Comparison of ENCODE assay signal across 8 cellular contexts in the genomic region with DNA sequence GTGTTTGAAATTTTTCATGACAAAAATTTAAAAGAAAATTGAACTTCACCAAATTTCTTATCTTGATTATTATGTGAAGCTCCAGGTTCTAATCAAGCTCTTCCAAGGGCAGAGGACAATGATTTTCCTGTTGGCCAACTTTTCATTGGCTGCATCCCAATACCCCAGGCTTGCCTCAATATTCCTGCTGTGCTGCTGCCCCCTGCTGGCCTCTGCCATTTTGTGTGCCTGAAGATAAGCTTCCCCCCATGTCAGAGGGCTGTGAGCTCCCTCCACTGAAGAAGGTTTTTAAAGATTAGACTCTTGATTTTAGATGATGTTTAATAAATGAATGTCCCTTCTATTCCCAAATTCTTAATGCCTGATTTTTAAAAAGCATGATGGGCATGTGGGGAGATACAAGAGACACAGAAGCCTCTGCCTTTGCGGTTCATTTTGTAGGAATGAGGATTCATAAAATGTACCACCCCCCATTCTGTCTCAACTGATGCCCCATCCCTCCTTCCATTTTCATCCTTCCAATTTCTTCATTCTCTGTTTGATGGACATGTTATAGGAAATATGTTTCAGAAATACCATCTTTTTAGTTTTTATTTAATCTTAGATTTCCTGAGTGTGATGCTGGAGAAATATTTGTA.
A peak's percentile ranks its signal among the peaks of the same experiment; 100 is the strongest.
DNase-seq lines count a peak whose midpoint lies in the region; ATAC-seq and TF ChIP-seq lines count a peak whose summit lies in the region.

No MANE protein-coding gene starts in this region.

- H3K27me3 ChIP-seq in WERI-Rb-1 (ENCODE audit: insufficient read depth, low read depth, severe bottlenecking) = no peaks in the 10 kb centered on the region
- no peaks in the 10 kb centered on the region for H3K27me3 ChIP-seq in right lobe of liver

- DNase-seq in activated CD4-positive, CD25-positive, alpha-beta regulatory T cell treated with anti-CD3 and anti-CD28 coated beads, Interleukin-2, amount 50 U/mL, for 16 hours (ENCODE audit: low read depth, low spot score) = peak; percentile 5
- DNase-seq in NCI-H128 (lab: John Stamatoyannopoulos, UW; ENCODE audit: unreplicated experiment) (peak; percentile 24), WERI-Rb-1 (peak; percentile 85), dedifferentiated amniotic fluid mesenchymal stem cell (ENCODE audit: extremely low spot score) (peak; percentile 71), right lobe of liver (peak; percentile 63 to 66 (median 66))
- peak; percentile 36 for DNase-seq in stimulated activated CD8-positive, alpha-beta memory T cell treated with anti-CD3 and anti-CD28 coated beads, Interleukin-4, amount 100 ng/mL, for 24 hours (ENCODE audit: low read depth)

- H3K36me3 ChIP-seq in WERI-Rb-1 = no peaks in the 10 kb centered on the region
- H3K36me3 ChIP-seq in right lobe of liver = no peaks in the 10 kb centered on the region

- H3K4me1 ChIP-seq in right lobe of liver = no peaks in the 10 kb centered on the region

- H3K4me3 ChIP-seq in WERI-Rb-1 (ENCODE audit: low read depth, low read length) (no peak overlapping the region), right lobe of liver (no peak overlapping the region)

- TF ChIP-seq CTCF in WERI-Rb-1 (IDR thresholded peaks at IDR 0.05; ENCODE audit: low read depth, low read length) = peak; percentile 77
- peak; percentile 39 to 69 (median 52) for TF ChIP-seq CTCF in right lobe of liver (IDR thresholded peaks at IDR 0.05)

- 71% methylated on average over 1 of the region's 1 CpG for WGBS in right lobe of liver (ENCODE audit: insufficient coverage, low coverage, low lambda C conversion rate, missing lambda C conversion rate)

- no peak for ATAC-seq in activated CD4-positive, CD25-positive, alpha-beta regulatory T cell treated with anti-CD3 and anti-CD28 coated beads, Interleukin-2, amount 50 U/mL, for 24 hours
- ATAC-seq in right lobe of liver (peak; percentile 69 to 88 (median 76)), GM21381 (IDR thresholded peaks at IDR 0.05; ENCODE audit: unreplicated experiment) (no peak)

- H3K27ac ChIP-seq in WERI-Rb-1 (no peak overlapping the region), right lobe of liver (no peak overlapping the region)

- no peak for TF ChIP-seq POLR2A in right lobe of liver (IDR thresholded peaks at IDR 0.05)

- intact Hi-C loops in right lobe of liver (cut with DNase I) = no loop called here

- H3K9me3 ChIP-seq in WERI-Rb-1 (ENCODE audit: severe bottlenecking) (no peaks in the 10 kb centered on the region), right lobe of liver (no peaks in the 10 kb centered on the region)

Comparison
In these comparisons a context has a peak if more than half of its experiments do, and no peak if none do; other contexts are left out.
1. DNase-seq: peak in every context shown above with its lines; median percentile 85 in WERI-Rb-1; 71 in dedifferentiated amniotic fluid mesenchymal stem cell; 66 in right lobe of liver; 36 in stimulated activated CD8-positive, alpha-beta memory T cell treated with anti-CD3 and anti-CD28 coated beads, Interleukin-4, amount 100 ng/mL, for 24 hours; 24 in NCI-H128; 5 in activated CD4-positive, CD25-positive, alpha-beta regulatory T cell treated with anti-CD3 and anti-CD28 coated beads, Interleukin-2, amount 50 U/mL, for 16 hours.
2. ATAC-seq: peak in right lobe of liver (4 of 4); none in activated CD4-positive, CD25-positive, alpha-beta regulatory T cell treated with anti-CD3 and anti-CD28 coated beads, Interleukin-2, amount 50 U/mL, for 24 hours (0 of 2) and GM21381 (single experiment).